ENCODE assay signal across 17 cellular contexts in the genomic region with DNA sequence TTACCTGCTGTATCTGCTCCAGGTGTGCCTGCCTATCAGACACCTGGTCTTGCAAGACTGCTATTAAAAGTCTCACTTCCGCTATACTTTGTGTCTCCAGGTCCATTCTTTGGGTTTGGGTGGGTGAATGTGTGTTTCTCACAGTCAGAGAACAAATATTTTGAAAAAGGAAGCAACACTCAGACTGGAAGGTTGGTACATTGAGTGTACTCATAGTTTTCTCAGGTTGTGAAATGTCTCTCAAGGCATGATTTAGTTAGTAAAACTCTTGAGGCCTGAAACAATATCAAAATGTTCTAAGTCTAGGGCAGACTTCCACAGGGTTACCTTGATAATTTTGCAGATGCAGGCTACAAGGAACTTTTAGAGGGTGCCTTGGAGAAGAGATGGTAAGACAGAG.
"Had no signal": no experiment of that assay in that cellular context is flagged by ENCODE, and none has a peak within 500 bp of the region (broad histone marks: within the 10 kb centered on the region; RNA-seq: fewer than 3 reads in every experiment).

No MANE protein-coding gene starts in this region.

- H3K4me3 Mint-ChIP-seq: mesothelial cell of epicardium; naive thymus-derived CD4-positive, alpha-beta T cell; nephron; neural progenitor cell; stimulated activated effector memory CD8-positive, alpha-beta T cell treated with anti-CD3 and anti-CD28 coated beads, Interleukin-12 subunit alpha, Interleukin-12 subunit beta, amount 100 ng/mL, for 72 hours; type B pancreatic cell had no signal

- H3K36me3 Mint-ChIP-seq: naive thymus-derived CD4-positive, alpha-beta T cell; neural progenitor cell; stimulated activated effector memory CD8-positive, alpha-beta T cell treated with anti-CD3 and anti-CD28 coated beads, Interleukin-12 subunit alpha, Interleukin-12 subunit beta, amount 100 ng/mL, for 72 hours had no signal

- H3K27me3 ChIP-seq: dorsolateral prefrontal cortex, neural progenitor cell, sigmoid colon, stomach, thyroid gland had no signal

- H3K4me1 Mint-ChIP-seq: mesothelial cell of epicardium; naive thymus-derived CD4-positive, alpha-beta T cell; nephron; neural progenitor cell; stimulated activated effector memory CD8-positive, alpha-beta T cell treated with anti-CD3 and anti-CD28 coated beads, Interleukin-12 subunit alpha, Interleukin-12 subunit beta, amount 100 ng/mL, for 72 hours had no signal

- H3K4me1 ChIP-seq: neural progenitor cell, psoas muscle, sigmoid colon, stomach, thyroid gland had no signal

- DNase-seq: dorsolateral prefrontal cortex; effector CD4-positive, alpha-beta T cell; mesenchymal stem cell; naive thymus-derived CD4-positive, alpha-beta T cell; psoas muscle; right cardiac atrium; sigmoid colon; stimulated activated CD4-positive, alpha-beta T cell treated with anti-CD3 and anti-CD28 coated beads, Interleukin-2, amount 100 ng/mL, for 24 hours; stimulated activated CD4-positive, alpha-beta T cell treated with anti-CD3 and anti-CD28 coated beads, Interleukin-4, amount 100 ng/mL, for 24 hours; stimulated activated naive CD4-positive, alpha-beta T cell treated with Interleukin-2 at 50 U/mL for 16 hours; stomach; thyroid gland had no signal

- H3K36me3 ChIP-seq: neural progenitor cell, sigmoid colon, stomach, thyroid gland had no signal

- H3K27ac Mint-ChIP-seq: mesothelial cell of epicardium; naive thymus-derived CD4-positive, alpha-beta T cell; nephron; neural progenitor cell; stimulated activated effector memory CD8-positive, alpha-beta T cell treated with anti-CD3 and anti-CD28 coated beads, Interleukin-12 subunit alpha, Interleukin-12 subunit beta, amount 100 ng/mL, for 72 hours; type B pancreatic cell had no signal

- H3K27ac ChIP-seq: dorsolateral prefrontal cortex, neural progenitor cell, psoas muscle, sigmoid colon, stomach, thyroid gland had no signal

- H3K9ac ChIP-seq: neural progenitor cell had no signal

- H3K27me3 Mint-ChIP-seq: naive thymus-derived CD4-positive, alpha-beta T cell; type B pancreatic cell had no signal

- H3K9me3 Mint-ChIP-seq: neural progenitor cell, type B pancreatic cell had no signal

- H3K9me3 ChIP-seq: psoas muscle, sigmoid colon, stomach, thyroid gland had no signal

- H3K4me3 ChIP-seq: dorsolateral prefrontal cortex, neural progenitor cell, psoas muscle, sigmoid colon, stomach, thyroid gland had no signal

- ATAC-seq: naive thymus-derived CD4-positive, alpha-beta T cell; psoas muscle; right cardiac atrium; stimulated activated effector memory CD8-positive, alpha-beta T cell treated with anti-CD3 and anti-CD28 coated beads, Interleukin-12 subunit alpha, Interleukin-12 subunit beta, amount 100 ng/mL, for 72 hours had no signal
